In the genomic region with DNA sequence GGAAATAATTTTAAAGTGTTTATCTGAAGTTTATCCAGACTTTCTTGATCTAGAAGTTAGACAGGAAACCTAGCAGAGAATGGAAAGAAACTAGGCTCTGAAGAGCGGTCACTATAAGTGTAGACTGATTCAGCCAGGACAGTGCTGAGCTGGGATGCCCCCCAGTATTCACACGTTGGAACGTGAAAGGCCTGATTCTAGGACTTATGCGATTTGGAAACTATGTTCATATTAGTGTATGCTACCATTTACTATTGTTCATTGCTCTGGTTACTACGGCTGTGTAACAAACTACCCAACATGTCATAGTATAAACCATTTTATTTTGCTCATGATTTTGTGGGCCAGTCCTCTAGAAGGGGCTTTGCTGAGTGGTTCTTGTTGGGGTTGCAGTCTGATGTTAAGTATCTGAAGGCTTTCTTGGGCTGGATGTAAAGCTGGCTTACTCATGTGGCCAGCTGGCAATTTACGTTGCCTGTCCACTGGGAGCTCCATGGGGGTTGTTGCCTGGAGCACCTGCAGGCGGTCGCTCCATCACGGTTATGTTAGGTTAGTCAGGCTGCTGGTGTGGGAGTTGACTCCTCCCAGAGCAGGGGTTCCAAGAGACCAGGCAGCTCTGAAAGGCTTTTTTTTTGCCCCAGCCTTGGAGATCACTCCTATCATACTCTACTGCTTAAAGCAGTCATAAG, we compare ENCODE assay signal across 11 cellular contexts.
DNase-seq lines count a peak whose midpoint lies in the region; ATAC-seq and TF ChIP-seq lines count a peak whose summit lies in the region.
"Had no signal": no experiment of that assay in that cellular context is flagged by ENCODE, and none has a peak within 500 bp of the region (broad histone marks: within the 10 kb centered on the region; RNA-seq: fewer than 3 reads in every experiment).

No MANE protein-coding gene starts in this region.

- H3K9me3 ChIP-seq in right cardiac atrium (ENCODE audit: control insufficient read depth, low read length): no peaks in the 10 kb centered on the region
- no peaks in the 10 kb centered on the region for H3K9me3 ChIP-seq in prostate gland
- no peaks in the 10 kb centered on the region for H3K9me3 ChIP-seq in uterus

- no peaks in the 10 kb centered on the region for H3K36me3 ChIP-seq in prostate gland
- no peaks in the 10 kb centered on the region for H3K36me3 ChIP-seq in uterus

- POLR2A ChIA-PET in activated CD8-positive, alpha-beta T cell treated with anti-CD3 and anti-CD28 coated beads, Interleukin-2, amount 10 ng/mL, durations not matched to agents 7 days and 5 days (lab: Charles Lee): no interaction called here

- no peaks in the 10 kb centered on the region for H3K27me3 Mint-ChIP-seq in chondrocyte (ENCODE audit: low read depth)
- no peaks in the 10 kb centered on the region for H3K27me3 Mint-ChIP-seq in activated CD8-positive, alpha-beta T cell treated with anti-CD3 and anti-CD28 coated beads, Interleukin-2, amount 10 ng/mL, durations not matched to agents 7 days and 5 days (ENCODE audit: low read depth)

- DNase-seq in chondrocyte (ENCODE audit: low spot score): no peak
- DNase-seq in right cardiac atrium: peak in 1 of 3 donors; percentile 33
- no peak for DNase-seq in prostate gland (ENCODE audit: low spot score)
- DNase-seq in uterus: peak in 1 of 2 donors; percentile 35
- DNase-seq in activated T-cell treated with anti-CD3 and anti-CD28 coated beads, Interleukin-2, amount 50 U/mL, for 1 hour: no peak
- DNase-seq in activated CD8-positive, alpha-beta T cell treated with anti-CD3 and anti-CD28 coated beads, Interleukin-2, amount 10 ng/mL, durations not matched to agents 7 days and 5 days: no peak
- DNase-seq: activated effector memory CD4-positive, alpha-beta T cell treated with Interleukin-2 at 50 U/mL for 16 hours; EL; NCI-H187 treated with DMSO at 0.1 percent for 48 hours had no signal

- H3K4me1 ChIP-seq in right cardiac atrium (ENCODE audit: control insufficient read depth, insufficient read depth, low read length) (peaks cover 3% of the 10 kb centered on the region), prostate gland (replicated peaks) (no peaks in the 10 kb centered on the region), uterus (peaks cover 0 to 3% of the 10 kb centered on the region in 2 donors)

- H3K4me3 ChIP-seq in right cardiac atrium (ENCODE audit: low read length) (no peak overlapping the region), prostate gland (no peak overlapping the region), uterus (peak overlapping the region in 1 of 2 donors; percentile 16)

- no peak for TF ChIP-seq POLR2A in prostate gland (IDR thresholded peaks at IDR 0.05)
- TF ChIP-seq POLR2A in uterus (IDR thresholded peaks at IDR 0.05): no peak

- H3K36me3 Mint-ChIP-seq in chondrocyte (ENCODE audit: low read depth): no peaks in the 10 kb centered on the region
- no peaks in the 10 kb centered on the region for H3K36me3 Mint-ChIP-seq in activated CD8-positive, alpha-beta T cell treated with anti-CD3 and anti-CD28 coated beads, Interleukin-2, amount 10 ng/mL, durations not matched to agents 7 days and 5 days (ENCODE audit: low read depth)
- H3K36me3 Mint-ChIP-seq: CD14-positive monocyte had no signal

- H3K4me1 Mint-ChIP-seq in chondrocyte (ENCODE audit: low read depth): peaks cover 41% of the 10 kb centered on the region
- no peaks in the 10 kb centered on the region for H3K4me1 Mint-ChIP-seq in activated CD8-positive, alpha-beta T cell treated with anti-CD3 and anti-CD28 coated beads, Interleukin-2, amount 10 ng/mL, durations not matched to agents 7 days and 5 days (ENCODE audit: low read depth)

- peak; percentile 63 to 71 for ATAC-seq in right cardiac atrium
- no peak for ATAC-seq in activated CD8-positive, alpha-beta T cell treated with anti-CD3 and anti-CD28 coated beads, Interleukin-2, amount 10 ng/mL, durations not matched to agents 7 days and 5 days
- ATAC-seq in HG03439 (IDR thresholded peaks at IDR 0.05; ENCODE audit: unreplicated experiment): no peak

- H3K27me3 ChIP-seq in right cardiac atrium (ENCODE audit: control insufficient read depth, insufficient read depth): no peaks in the 10 kb centered on the region
- H3K27me3 ChIP-seq in prostate gland (replicated peaks; ENCODE audit: insufficient read depth): no peaks in the 10 kb centered on the region
- no peaks in the 10 kb centered on the region for H3K27me3 ChIP-seq in uterus

- 60% methylated on average over 9 of the region's 9 CpGs for WGBS in right cardiac atrium
- WGBS in prostate gland: 66% methylated on average over 9 of the region's 9 CpGs

- intact Hi-C loops in right cardiac atrium (cut with DNase I) (no loop called here), prostate gland (cut with DNase I) (loop anchor here (5.0 kb wide), 1 partner anchor 84 kb away; no protein-coding TSS in a partner anchor), uterus (cut with DNase I; ENCODE audit: low total_unique reads) (no loop called here)

- peaks cover 3% of the 10 kb centered on the region for H3K9me3 Mint-ChIP-seq in chondrocyte (ENCODE audit: low read depth)
- H3K9me3 Mint-ChIP-seq in activated CD8-positive, alpha-beta T cell treated with anti-CD3 and anti-CD28 coated beads, Interleukin-2, amount 10 ng/mL, durations not matched to agents 7 days and 5 days (ENCODE audit: insufficient read depth): no peaks in the 10 kb centered on the region

- peak overlapping the region; percentile 33 for H3K4me3 Mint-ChIP-seq in chondrocyte (ENCODE audit: unreplicated experiment)
- H3K4me3 Mint-ChIP-seq in activated CD8-positive, alpha-beta T cell treated with anti-CD3 and anti-CD28 coated beads, Interleukin-2, amount 10 ng/mL, durations not matched to agents 7 days and 5 days: no peak overlapping the region
- H3K4me3 Mint-ChIP-seq: CD14-positive monocyte had no signal

- H3K27ac Mint-ChIP-seq in chondrocyte (ENCODE audit: unreplicated experiment): peak overlapping the region; percentile 91
- no peak overlapping the region for H3K27ac Mint-ChIP-seq in activated CD8-positive, alpha-beta T cell treated with anti-CD3 and anti-CD28 coated beads, Interleukin-2, amount 10 ng/mL, durations not matched to agents 7 days and 5 days

- CTCF ChIA-PET in activated CD8-positive, alpha-beta T cell treated with anti-CD3 and anti-CD28 coated beads, Interleukin-2, amount 10 ng/mL, durations not matched to agents 7 days and 5 days (lab: Charles Lee): no interaction called here

- peak overlapping the region; percentile 3 for H3K27ac ChIP-seq in right cardiac atrium (ENCODE audit: low read length)
- peak overlapping the region; percentile 50 to 58 for H3K27ac ChIP-seq in prostate gland
- H3K27ac ChIP-seq in uterus: peak overlapping the region; percentile 85 to 96

- TF ChIP-seq CTCF in chondrocyte (IDR thresholded peaks at IDR 0.05) (no peak), prostate gland (IDR thresholded peaks at IDR 0.05) (no peak), uterus (IDR thresholded peaks at IDR 0.05) (no peak)

Comparison
In these comparisons a context has a peak if more than half of its experiments do, and no peak if none do; other contexts are left out.
1. ATAC-seq: peak in right cardiac atrium (2 of 2); none in activated CD8-positive, alpha-beta T cell treated with anti-CD3 and anti-CD28 coated beads, Interleukin-2, amount 10 ng/mL, durations not matched to agents 7 days and 5 days (single experiment) and HG03439 (single experiment).
2. H3K27ac ChIP-seq: peak in every context shown above with its lines; median percentile 90 in uterus; 54 in prostate gland; 3 in right cardiac atrium.